ENCODE assay signal across 1 cellular context in the genomic region with DNA sequence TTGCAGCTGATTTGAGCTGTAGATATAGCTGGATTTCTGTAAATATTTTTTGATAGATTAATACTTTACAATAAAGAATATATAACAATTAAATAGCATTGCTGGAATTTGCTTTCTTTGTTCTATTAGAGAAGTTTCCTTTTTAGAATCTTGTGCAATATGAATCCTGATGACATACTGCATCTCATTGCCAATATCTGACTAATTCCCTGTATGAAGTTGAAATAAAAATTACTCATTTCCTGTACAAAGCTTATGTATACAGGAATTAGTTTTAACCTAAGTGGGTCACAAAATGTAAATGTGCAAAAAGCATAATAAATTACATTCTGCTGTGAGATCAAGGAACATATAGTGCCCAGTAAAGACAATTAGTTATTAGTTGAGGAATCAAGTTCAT.
TF ChIP-seq lines count a peak whose summit lies in the region.

No MANE protein-coding gene starts in this region.

TF ChIP-seq in HepG2, 621 proteins besides CTCF, POLR2A, EP300 and RAD21 (continued from another document):
- TF ChIP-seq, protein P1, sequence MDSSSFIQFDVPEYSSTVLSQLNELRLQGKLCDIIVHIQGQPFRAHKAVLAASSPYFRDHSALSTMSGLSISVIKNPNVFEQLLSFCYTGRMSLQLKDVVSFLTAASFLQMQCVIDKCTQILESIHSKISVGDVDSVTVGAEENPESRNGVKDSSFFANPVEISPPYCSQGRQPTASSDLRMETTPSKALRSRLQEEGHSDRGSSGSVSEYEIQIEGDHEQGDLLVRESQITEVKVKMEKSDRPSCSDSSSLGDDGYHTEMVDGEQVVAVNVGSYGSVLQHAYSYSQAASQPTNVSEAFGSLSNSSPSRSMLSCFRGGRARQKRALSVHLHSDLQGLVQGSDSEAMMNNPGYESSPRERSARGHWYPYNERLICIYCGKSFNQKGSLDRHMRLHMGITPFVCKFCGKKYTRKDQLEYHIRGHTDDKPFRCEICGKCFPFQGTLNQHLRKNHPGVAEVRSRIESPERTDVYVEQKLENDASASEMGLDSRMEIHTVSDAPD (CRISPR knock-in tag; IDR thresholded peaks at IDR 0.05), result no peak
- TF ChIP-seq SMARCE1 (IDR thresholded peaks at IDR 0.05; ENCODE audit: borderline replicate concordance), result no peak
